In the genomic region with DNA sequence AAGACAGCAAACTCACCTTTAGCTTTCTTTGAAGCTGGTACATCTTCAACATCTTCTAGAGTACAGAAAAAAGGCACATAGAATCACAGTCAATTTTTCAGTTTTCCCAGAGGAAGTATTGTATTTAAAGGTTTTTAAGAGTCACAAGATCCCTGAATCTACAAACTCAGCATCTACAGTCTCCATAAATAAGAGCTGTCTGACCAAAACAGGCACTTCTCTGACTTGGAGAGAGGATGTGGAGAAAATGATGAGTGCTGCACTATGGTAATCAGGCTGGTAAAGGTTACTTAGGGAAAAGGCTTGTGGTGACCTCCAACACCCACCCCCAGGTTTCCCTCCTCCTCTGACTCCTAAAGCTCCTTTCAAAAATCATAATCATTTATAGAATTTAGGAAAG, we compare ENCODE assay signal across 3 cellular contexts.
"Had no signal": no experiment of that assay in that cellular context is flagged by ENCODE, and none has a peak within 500 bp of the region (broad histone marks: within the 10 kb centered on the region; RNA-seq: fewer than 3 reads in every experiment).

No MANE protein-coding gene starts in this region.

- H3K4me3 ChIP-seq: GM12878 had no signal

- ATAC-seq: GM12878 had no signal

- DNase-seq: GDM1, GF-D8 had no signal
